Comparison of ENCODE assay signal across 8 cellular contexts in the genomic region with DNA sequence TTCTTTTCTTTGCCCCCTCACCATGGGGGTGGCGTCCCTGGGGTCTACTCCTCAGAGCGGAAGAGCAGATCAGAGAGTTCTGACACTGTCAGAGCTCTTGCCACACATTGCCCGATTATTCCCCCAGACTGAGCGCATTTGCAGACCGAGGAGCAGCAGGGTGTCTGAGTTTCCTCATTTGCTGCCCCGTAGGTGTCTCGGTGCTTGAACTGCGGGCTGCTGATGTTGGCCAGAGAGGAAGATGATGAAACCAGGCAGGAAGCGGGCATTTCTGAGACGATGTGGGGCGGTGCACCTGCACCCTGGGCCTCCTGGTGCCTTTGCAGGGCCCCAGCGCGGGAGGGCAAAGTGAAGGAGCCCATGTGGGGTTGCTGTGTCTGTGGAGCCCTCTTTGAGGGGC. TPM values are rescaled to one million over a fixed set of nuclear protein-coding genes. Genes with fewer than 3 reads are reported as not detected.
DNase-seq lines count a peak whose midpoint lies in the region; ATAC-seq, FAIRE-seq and TF ChIP-seq lines count a peak whose summit lies in the region.

No MANE protein-coding gene starts in this region.

- H3K9me3 Mint-ChIP-seq in activated CD4-positive, alpha-beta memory T cell treated with anti-CD3 and anti-CD28 coated beads for 36 hours: no peaks in the 10 kb centered on the region

- no peak for TF ChIP-seq CTCF in left ventricle myocardium inferior (IDR thresholded peaks at IDR 0.05; ENCODE audit: borderline replicate concordance)

- H3K27me3 ChIP-seq in left ventricle myocardium inferior (ENCODE audit: low read depth): no peaks in the 10 kb centered on the region

- peak overlapping the region; percentile 93 for H3K27ac Mint-ChIP-seq in activated CD4-positive, alpha-beta memory T cell treated with anti-CD3 and anti-CD28 coated beads for 36 hours

- H3K36me3 ChIP-seq in left ventricle myocardium inferior: no peaks in the 10 kb centered on the region

- no peak overlapping the region for H3K27ac ChIP-seq in left ventricle myocardium inferior (replicated peaks)

- H3K9me3 ChIP-seq in left ventricle myocardium inferior (replicated peaks): no peaks in the 10 kb centered on the region

- peaks cover 67% of the 10 kb centered on the region for H3K4me1 Mint-ChIP-seq in activated CD4-positive, alpha-beta memory T cell treated with anti-CD3 and anti-CD28 coated beads for 36 hours (ENCODE audit: low read depth)

- ATAC-seq in HG03442 (IDR thresholded peaks at IDR 0.05; ENCODE audit: unreplicated experiment): peak; percentile 54

- CTCF ChIA-PET in activated CD4-positive, alpha-beta memory T cell treated with anti-CD3 and anti-CD28 coated beads for 36 hours (lab: Charles Lee): interaction anchor here (0.6 to 1.3 kb wide), 5 partner anchors 49 to 142 kb away, joined by 3 to 5 read pairs (median 3); no protein-coding TSS in a partner anchor

- intact Hi-C loops in activated CD4-positive, alpha-beta memory T cell treated with anti-CD3 and anti-CD28 coated beads for 36 hours (cut with micrococcal nuclease): loop anchor here (1.0 to 5.0 kb wide), 7 partner anchors 10 to 114 kb away; a partner anchor contains a TSS
- intact Hi-C loops in left ventricle myocardium inferior (cut with micrococcal nuclease): no loop called here

- peak; percentile 54 for DNase-seq in GM19239 (ENCODE audit: insufficient read length, low spot score)
- peak; percentile 89 for DNase-seq in activated CD4-positive, alpha-beta memory T cell treated with anti-CD3 and anti-CD28 coated beads for 36 hours
- DNase-seq in left ventricle myocardium inferior: peak; percentile 21
- DNase-seq in stimulated activated CD8-positive, alpha-beta memory T cell treated with anti-CD3 and anti-CD28 coated beads, Interleukin-2, amount 100 ng/mL, for 48 hours (ENCODE audit: low read depth in 2 of 2): peak; percentile 58 to 70
- DNase-seq in NCI-H1930 (lab: John Stamatoyannopoulos, UW): no peak
- no peak for DNase-seq in HK-2 (ENCODE audit: unreplicated experiment)
- DNase-seq in NCI-H187 treated with DMSO at 0.1 percent for 48 hours (lab: John Stamatoyannopoulos, UW): no peak

- peak overlapping the region; percentile 74 for H3K4me3 Mint-ChIP-seq in activated CD4-positive, alpha-beta memory T cell treated with anti-CD3 and anti-CD28 coated beads for 36 hours

- no peak overlapping the region for H3K4me3 ChIP-seq in left ventricle myocardium inferior

- FAIRE-seq in GM19239 (lab: Jason Lieb, UNC): peak; percentile 93

- peaks cover under 1% of the 10 kb centered on the region for H3K4me1 ChIP-seq in left ventricle myocardium inferior

- POLR2A ChIA-PET in activated CD4-positive, alpha-beta memory T cell treated with anti-CD3 and anti-CD28 coated beads for 36 hours (lab: Charles Lee): interaction anchor here (1.5 to 2.8 kb wide), 4 partner anchors 10 to 114 kb away, joined by 3 to 10 read pairs (median 6); no protein-coding TSS in a partner anchor

- H3K36me3 Mint-ChIP-seq in activated CD4-positive, alpha-beta memory T cell treated with anti-CD3 and anti-CD28 coated beads for 36 hours: peaks cover 7% of the 10 kb centered on the region

- H3K27me3 Mint-ChIP-seq in activated CD4-positive, alpha-beta memory T cell treated with anti-CD3 and anti-CD28 coated beads for 36 hours: no peaks in the 10 kb centered on the region

RNA-seq across cellular contexts. Expression of a gene that starts 55.2 kb away (rescaled TPM):
- total RNA-seq in activated CD4-positive, alpha-beta memory T cell treated with anti-CD3 and anti-CD28 coated beads for 36 hours: 10 to 100 TPM in 1 of 2 experiments, 1 to 10 TPM in 1; 9.8 to 10.8 TPM
- 3.7 TPM for total RNA-seq in left ventricle myocardium inferior

RNA-seq across cellular contexts. Expression of a gene that starts 55.5 kb away (rescaled TPM):
- total RNA-seq in activated CD4-positive, alpha-beta memory T cell treated with anti-CD3 and anti-CD28 coated beads for 36 hours: 1 to 10 TPM; 3.5 to 3.6 TPM
- 0.08 TPM for total RNA-seq in left ventricle myocardium inferior

Comparison
In these comparisons a context has a peak if more than half of its experiments do, and no peak if none do; other contexts are left out.
1. DNase-seq: peak in GM19239 (single experiment), activated CD4-positive, alpha-beta memory T cell treated with anti-CD3 and anti-CD28 coated beads for 36 hours (single experiment), left ventricle myocardium inferior (single experiment) and stimulated activated CD8-positive, alpha-beta memory T cell treated with anti-CD3 and anti-CD28 coated beads, Interleukin-2, amount 100 ng/mL, for 48 hours (2 of 2); none in NCI-H1930 (0 of 2), HK-2 (single experiment) and NCI-H187 treated with DMSO at 0.1 percent for 48 hours (single experiment).